Comparison of ENCODE assay signal across 18 cellular contexts in the genomic region with DNA sequence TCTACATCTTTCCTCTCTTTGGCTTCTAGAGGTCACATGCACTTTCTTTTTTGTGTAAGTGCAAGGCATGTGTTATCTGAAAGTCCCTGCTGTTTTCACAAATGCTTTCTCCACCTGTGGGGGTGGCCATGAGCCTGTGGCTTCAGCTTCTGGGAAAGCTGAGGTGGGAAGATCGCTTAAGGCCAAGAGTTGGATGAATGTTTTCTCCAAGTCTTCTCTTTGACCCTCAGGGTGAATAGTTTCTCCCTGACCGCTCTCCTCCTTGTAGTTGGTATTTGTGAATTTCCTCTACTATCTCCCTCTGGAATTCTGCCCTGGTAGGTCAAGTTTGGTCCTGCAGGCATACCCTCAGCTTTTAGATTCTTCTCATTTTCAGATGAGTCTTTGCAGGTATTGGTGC.
DNase-seq lines count a peak whose midpoint lies in the region; ATAC-seq and TF ChIP-seq lines count a peak whose summit lies in the region.
"Had no signal": no experiment of that assay in that cellular context is flagged by ENCODE, and none has a peak within 500 bp of the region (broad histone marks: within the 10 kb centered on the region; RNA-seq: fewer than 3 reads in every experiment).

No MANE protein-coding gene starts in this region.

- H3K9me3 ChIP-seq in HEK293 (ENCODE audit: control insufficient read depth, insufficient read depth, low read depth, low read length) (no peaks in the 10 kb centered on the region), ovary (no peaks in the 10 kb centered on the region)

- H3K9me3 Mint-ChIP-seq in stimulated activated naive B cell treated with anti-CD40 and anti-IgM and Interleukin-4, amounts not matched to agents 10 μg/mL and 1 μg/mL and 100 μg/mL, for 72 hours, result no peaks in the 10 kb centered on the region
- H3K9me3 Mint-ChIP-seq: CD4-positive, alpha-beta T cell; T-helper 1 cell treated with Interleukin-12 subunit alpha and Interleukin-12 subunit beta and Interleukin-4 antibody, amounts not matched to agents 30 μg/mL and 1 μg/mL, for 36 hours had no signal

- no peaks in the 10 kb centered on the region for H3K27me3 ChIP-seq in foreskin keratinocyte
- H3K27me3 ChIP-seq in ovary, result no peaks in the 10 kb centered on the region

- H3K4me1 ChIP-seq in HEK293 (ENCODE audit: control insufficient read depth, insufficient read depth, low read length), result peaks cover 4% of the 10 kb centered on the region
- H3K4me1 ChIP-seq in foreskin keratinocyte, result peaks cover 21% of the 10 kb centered on the region
- no peaks in the 10 kb centered on the region for H3K4me1 ChIP-seq in ovary (ENCODE audit: insufficient read depth)

- no peak for TF ChIP-seq EP300 in ovary (IDR thresholded peaks at IDR 0.05)

- no peaks in the 10 kb centered on the region for H3K27me3 Mint-ChIP-seq in stimulated activated naive B cell treated with anti-CD40 and anti-IgM and Interleukin-4, amounts not matched to agents 10 μg/mL and 1 μg/mL and 100 μg/mL, for 72 hours
- H3K27me3 Mint-ChIP-seq: B cell; CD4-positive, alpha-beta T cell had no signal

- ATAC-seq in foreskin keratinocyte (no peak), HG03280 (IDR thresholded peaks at IDR 0.05; ENCODE audit: unreplicated experiment) (no peak)
- ATAC-seq in stimulated activated naive B cell treated with anti-CD40 and anti-IgM and Interleukin-4, amounts not matched to agents 10 μg/mL and 1 μg/mL and 100 μg/mL, for 72 hours (replicated peaks), result no peak

- DNase-seq in RWPE1 (ENCODE audit: low spot score) (peak; percentile 59), foreskin keratinocyte (peak; percentile 79 to 94), ovary (no peak), hypothalamus (lab: John Stamatoyannopoulos, UW) (no peak)
- DNase-seq in stimulated activated naive B cell treated with anti-CD40 and anti-IgM and Interleukin-4, amounts not matched to agents 10 μg/mL and 1 μg/mL and 100 μg/mL, for 72 hours, result no peak
- DNase-seq: Calu3; CD4-positive, alpha-beta T cell; DMS53; Karpas-422; NCI-H2029 treated with DMSO at 0.1 percent for 48 hours; NCI-H2171 treated with DMSO at 0.1 percent for 48 hours; NCI-H510A; NCI-H82; SIG-M5 had no signal

- H3K4me1 Mint-ChIP-seq in stimulated activated naive B cell treated with anti-CD40 and anti-IgM and Interleukin-4, amounts not matched to agents 10 μg/mL and 1 μg/mL and 100 μg/mL, for 72 hours, result peaks cover 29 to 58% of the 10 kb centered on the region in 2 donors

- H3K27ac Mint-ChIP-seq in stimulated activated naive B cell treated with anti-CD40 and anti-IgM and Interleukin-4, amounts not matched to agents 10 μg/mL and 1 μg/mL and 100 μg/mL, for 72 hours, result peak overlapping the region; percentile 67
- H3K27ac Mint-ChIP-seq: B cell; CD4-positive, alpha-beta T cell; T-helper 1 cell treated with Interleukin-12 subunit alpha and Interleukin-12 subunit beta and Interleukin-4 antibody, amounts not matched to agents 30 μg/mL and 1 μg/mL, for 36 hours had no signal

- H3K4me3 ChIP-seq in HEK293 (ENCODE audit: low read depth, low read length) (no peak overlapping the region), ovary (no peak overlapping the region)

- no peaks in the 10 kb centered on the region for H3K36me3 ChIP-seq in HEK293 (ENCODE audit: control insufficient read depth in 2 of 2, insufficient read depth in 1 of 2, low read length in 2 of 2)
- no peaks in the 10 kb centered on the region for H3K36me3 ChIP-seq in ovary

- peaks cover 0 to 3% of the 10 kb centered on the region in 2 donors for H3K36me3 Mint-ChIP-seq in stimulated activated naive B cell treated with anti-CD40 and anti-IgM and Interleukin-4, amounts not matched to agents 10 μg/mL and 1 μg/mL and 100 μg/mL, for 72 hours

- no peak for TF ChIP-seq POLR2A in ovary (IDR thresholded peaks at IDR 0.05)

- POLR2A ChIA-PET in HEK293 (lab: Yijun Ruan, JAX) (interaction anchor here (1.4 kb wide), 1 partner anchor 9 kb away, joined by 4 read pairs; no protein-coding TSS in a partner anchor), RWPE1 (lab: Yijun Ruan, JAX; ENCODE audit: low non-redundant PET) (no interaction called here)

- intact Hi-C loops in ovary (cut with DNase I), result no loop called here

- TF ChIP-seq CTCF in HEK293 (tag by site-specific recombination; IDR thresholded peaks at IDR 0.05) (no peak), RWPE1 (conservative IDR thresholded peaks at IDR 0.05; ENCODE audit: low read depth) (no peak), foreskin keratinocyte (conservative IDR thresholded peaks at IDR 0.05) (peak; percentile 8), ovary (IDR thresholded peaks at IDR 0.05) (no peak)

- no peak overlapping the region for H3K27ac ChIP-seq in HEK293 (ENCODE audit: extremely low read depth, low read depth, low read length)
- H3K27ac ChIP-seq in RWPE1, result no peak overlapping the region; the same call in 1 of the 2 replicates
- no peak overlapping the region for H3K27ac ChIP-seq in foreskin keratinocyte
- H3K27ac ChIP-seq in ovary, result no peak overlapping the region

- no peak overlapping the region for H3K4me3 Mint-ChIP-seq in stimulated activated naive B cell treated with anti-CD40 and anti-IgM and Interleukin-4, amounts not matched to agents 10 μg/mL and 1 μg/mL and 100 μg/mL, for 72 hours
- H3K4me3 Mint-ChIP-seq: B cell; CD4-positive, alpha-beta T cell; T-helper 1 cell treated with Interleukin-12 subunit alpha and Interleukin-12 subunit beta and Interleukin-4 antibody, amounts not matched to agents 30 μg/mL and 1 μg/mL, for 36 hours had no signal

- WGBS in ovary, 3 donors, result 92 to 98% (median 94%) methylated on average over 2 of the region's 2 CpGs

- CTCF ChIA-PET in HEK293 (lab: Yijun Ruan, JAX) (interaction anchor here (1.0 kb wide), 2 partner anchors 33 to 104 kb away, joined by 3 to 4 read pairs; no protein-coding TSS in a partner anchor), RWPE1 (lab: Yijun Ruan, JAX) (no interaction called here)

TF ChIP-seq in HEK293, 187 proteins besides CTCF, POLR2A, EP300 and RAD21:
- TF ChIP-seq ZNF132 (tag by site-specific recombination; IDR thresholded peaks at IDR 0.05; ENCODE audit: borderline replicate concordance) (no peak), ZNF629 (tag by site-specific recombination; IDR thresholded peaks at IDR 0.05) (no peak), PRDM1 (tag by site-specific recombination; IDR thresholded peaks at IDR 0.05) (peak; percentile 74), FEZF1 (tag by site-specific recombination; IDR thresholded peaks at IDR 0.05) (no peak)

Comparison
In these comparisons a context has a peak if more than half of its experiments do, and no peak if none do; other contexts are left out.
1. DNase-seq: peak in RWPE1 (single experiment) and foreskin keratinocyte (2 of 2); none in stimulated activated naive B cell treated with anti-CD40 and anti-IgM and Interleukin-4, amounts not matched to agents 10 μg/mL and 1 μg/mL and 100 μg/mL, for 72 hours (single experiment), ovary (0 of 5) and hypothalamus (0 of 51).